ENCODE assay signal across 8 cellular contexts in the genomic region with DNA sequence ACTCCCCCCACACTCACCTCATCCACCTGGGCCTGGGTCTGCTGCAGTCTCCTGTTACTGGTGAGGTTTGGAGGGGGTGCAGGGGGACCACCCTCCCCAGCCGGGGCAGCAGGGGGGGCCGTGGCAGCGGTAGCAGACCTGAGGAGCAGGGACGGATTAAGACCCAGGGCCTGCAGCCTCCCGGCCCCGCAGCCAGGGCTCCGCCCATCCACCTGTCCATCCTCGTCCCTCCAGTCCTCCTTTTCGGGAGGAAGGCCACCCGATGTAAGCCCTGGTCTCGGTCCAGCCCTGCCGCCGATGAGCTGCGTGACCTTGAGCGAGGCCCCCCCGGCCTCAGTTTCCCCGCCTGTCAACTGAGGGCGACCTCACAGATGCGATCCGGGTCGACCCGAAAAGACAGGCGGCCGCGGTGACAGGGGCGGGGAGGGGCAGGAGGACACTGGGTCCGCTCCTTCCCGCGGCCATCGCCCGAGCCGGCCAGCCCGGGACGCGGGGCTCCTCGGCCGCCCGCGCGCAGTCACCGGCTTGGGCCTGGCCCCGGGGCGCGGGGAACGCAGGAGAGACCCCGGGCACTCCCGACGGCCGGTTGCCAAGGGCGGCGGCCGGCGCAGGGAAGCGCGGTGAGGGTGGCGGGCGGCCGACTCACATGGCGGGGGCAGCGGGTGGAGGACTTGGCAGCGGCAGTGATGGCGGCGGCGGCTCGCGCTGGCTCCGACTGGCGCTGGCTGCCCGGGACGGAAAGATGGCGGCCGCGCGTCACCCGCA. TPM values are rescaled to one million over a fixed set of nuclear protein-coding genes. Genes with fewer than 3 reads are reported as not detected.
DNase-seq lines count a peak whose midpoint lies in the region; ATAC-seq and TF ChIP-seq lines count a peak whose summit lies in the region.

A gene with protein sequence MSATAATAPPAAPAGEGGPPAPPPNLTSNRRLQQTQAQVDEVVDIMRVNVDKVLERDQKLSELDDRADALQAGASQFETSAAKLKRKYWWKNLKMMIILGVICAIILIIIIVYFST (minus strand): TSS at position 717 of the 765 bp plus-strand sequence. CDS start 69 bp downstream, at position 648.

- CTCF ChIA-PET in GM10248 (lab: Yijun Ruan, JAX), result interaction anchor here (1.9 kb wide), 1 partner anchor 42 kb away, joined by 4 read pairs; no protein-coding TSS in a partner anchor

- TF ChIP-seq POLR2A in prostate gland (IDR thresholded peaks at IDR 0.05), result peak; percentile 88

- WGBS in adipose tissue, 3 donors, result 0 to 1% (median 0%) methylated on average over 48 to 62 of the region's 75 CpGs
- 0% methylated on average over 15 of the region's 75 CpGs for WGBS in prostate gland
- 0% methylated on average over 52 to 75 of the region's 75 CpGs for WGBS in aorta, 2 donors

- peaks cover 76% of the 10 kb centered on the region for H3K4me1 ChIP-seq in left ventricle myocardium inferior
- H3K4me1 ChIP-seq in prostate gland (replicated peaks), result peaks cover 21% of the 10 kb centered on the region
- H3K4me1 ChIP-seq in aorta (ENCODE audit: control insufficient read depth in 1 of 2, insufficient read depth in 2 of 2, low read length in 2 of 2), result no peaks in the 10 kb centered on the region

- no peaks in the 10 kb centered on the region for H3K36me3 ChIP-seq in SU-DHL-6 (ENCODE audit: low read length)
- H3K36me3 ChIP-seq in left ventricle myocardium inferior, result peaks cover 24% of the 10 kb centered on the region
- peaks cover 0 to 8% of the 10 kb centered on the region in 2 donors for H3K36me3 ChIP-seq in prostate gland
- no peaks in the 10 kb centered on the region for H3K36me3 ChIP-seq in aorta (ENCODE audit: control insufficient read depth in 1 of 2, insufficient read depth in 2 of 2, low read length in 1 of 2)

- H3K79me2 ChIP-seq in SU-DHL-6 (ENCODE audit: insufficient read depth, low read length), result peaks cover 13% of the 10 kb centered on the region

- peak within 1 kb of the TSS; percentile 80 for H3K4me2 ChIP-seq in SU-DHL-6 (ENCODE audit: low read depth, low read length, poor library complexity, severe bottlenecking)

- H3K9me3 ChIP-seq in SU-DHL-6 (ENCODE audit: insufficient read depth, low read length) (no peaks in the 10 kb centered on the region), left ventricle myocardium inferior (replicated peaks) (no peaks in the 10 kb centered on the region), prostate gland (no peaks in the 10 kb centered on the region), aorta (ENCODE audit: control insufficient read depth, low read length) (no peaks in the 10 kb centered on the region)

- H3K4me3 ChIP-seq in SU-DHL-6 (ENCODE audit: insufficient read depth, low read length, poor library complexity, severe bottlenecking), result peak within 1 kb of the TSS; percentile 96
- peak within 1 kb of the TSS; percentile 95 for H3K4me3 ChIP-seq in left ventricle myocardium inferior
- peak within 1 kb of the TSS; percentile 100 for H3K4me3 ChIP-seq in prostate gland
- H3K4me3 ChIP-seq in aorta (ENCODE audit: low read length in 2 of 2), result peak within 1 kb of the TSS; percentile 66 to 95

- H3F3A ChIP-seq in SU-DHL-6 (ENCODE audit: insufficient read depth), result peaks cover 25% of the 10 kb centered on the region

- H3K27me3 ChIP-seq in SU-DHL-6 (ENCODE audit: low read length), result no peaks in the 10 kb centered on the region
- no peaks in the 10 kb centered on the region for H3K27me3 ChIP-seq in left ventricle myocardium inferior (ENCODE audit: low read depth)
- H3K27me3 ChIP-seq in prostate gland (replicated peaks; ENCODE audit: insufficient read depth), result no peaks in the 10 kb centered on the region
- no peaks in the 10 kb centered on the region for H3K27me3 ChIP-seq in aorta (ENCODE audit: control insufficient read depth in 1 of 2, insufficient read depth in 2 of 2, low read length in 1 of 2)

- no peaks in the 10 kb centered on the region for H3K9me2 ChIP-seq in SU-DHL-6 (replicated peaks; ENCODE audit: insufficient read depth, low read length)

- ATAC-seq in HG03354 (IDR thresholded peaks at IDR 0.05; ENCODE audit: poor library complexity, severe bottlenecking, unreplicated experiment), result peak; percentile 40
- ATAC-seq in aorta (ENCODE audit: low FRiP score), result peak; percentile 75
- ATAC-seq in GM19328 (IDR thresholded peaks at IDR 0.05; ENCODE audit: unreplicated experiment), result no peak

- peak within 1 kb of the TSS; percentile 99 for H3K9ac ChIP-seq in SU-DHL-6 (ENCODE audit: low read length)

- intact Hi-C loops in left ventricle myocardium inferior (cut with micrococcal nuclease) (no loop called here), prostate gland (cut with DNase I) (no loop called here), aorta (cut with DNase I) (loop anchor here in 1 of 2 donors (5.0 kb wide), 1 partner anchor 40 kb away; a partner anchor contains a TSS)

- H2AFZ ChIP-seq in SU-DHL-6 (ENCODE audit: low read depth, low read length, severe bottlenecking), result peak within 1 kb of the TSS; percentile 87

- H3K27ac ChIP-seq in SU-DHL-6 (ENCODE audit: low read depth, low read length) (peak within 1 kb of the TSS; percentile 73), adipose tissue (ENCODE audit: low read depth, low read length) (peak within 1 kb of the TSS; percentile 68), left ventricle myocardium inferior (replicated peaks) (peak within 1 kb of the TSS; percentile 100), prostate gland (peak within 1 kb of the TSS; percentile 100), aorta (ENCODE audit: low read depth in 1 of 2, low read length in 2 of 2) (peak within 1 kb of the TSS; percentile 61 to 89)

- H4K20me1 ChIP-seq in SU-DHL-6 (ENCODE audit: low read depth, low read length), result no peaks in the 10 kb centered on the region

- POLR2A ChIA-PET in GM10248 (lab: Yijun Ruan, JAX), result interaction anchor here (2.2 kb wide), 1 partner anchor 10 kb away, joined by 16 read pairs; no protein-coding TSS in a partner anchor

- peak; percentile 81 for DNase-seq in GM10248 (ENCODE audit: extremely low spot score)
- DNase-seq in left ventricle myocardium inferior, result peak; percentile 83
- DNase-seq in prostate gland (ENCODE audit: low spot score), result peak; percentile 69
- peak; percentile 90 to 95 for DNase-seq in aorta

- TF ChIP-seq CTCF in GM10248 (IDR thresholded peaks at IDR 0.05; ENCODE audit: control extremely low read depth, extremely low read depth, low read depth, missing control alignments) (no peak), SU-DHL-6 (IDR thresholded peaks at IDR 0.05; ENCODE audit: insufficient read depth, low read length, poor library complexity, severe bottlenecking) (no peak), left ventricle myocardium inferior (IDR thresholded peaks at IDR 0.05; ENCODE audit: borderline replicate concordance) (no peak), prostate gland (IDR thresholded peaks at IDR 0.05) (peak in 2 of 4 experiments; percentile 34 to 38)

RNA-seq across cellular contexts. Expression of the gene that starts here (rescaled TPM):
- 10 to 100 TPM; 36.0 to 52.6 (median 49.6) TPM for polyA plus RNA-seq in adipose tissue
- 59.6 TPM for total RNA-seq in left ventricle myocardium inferior
- total RNA-seq in prostate gland, result 10 to 100 TPM; 34.2 to 65.2 TPM
- total RNA-seq in aorta, result 10 to 100 TPM; 73.4 to 80.8 TPM
- 100 to 1,000 TPM in 1 of 2 donors, 10 to 100 TPM in 1; 59.7 to 105 TPM for polyA plus RNA-seq in aorta
